18 cellular contexts compared by ENCODE assay signal in the genomic region with DNA sequence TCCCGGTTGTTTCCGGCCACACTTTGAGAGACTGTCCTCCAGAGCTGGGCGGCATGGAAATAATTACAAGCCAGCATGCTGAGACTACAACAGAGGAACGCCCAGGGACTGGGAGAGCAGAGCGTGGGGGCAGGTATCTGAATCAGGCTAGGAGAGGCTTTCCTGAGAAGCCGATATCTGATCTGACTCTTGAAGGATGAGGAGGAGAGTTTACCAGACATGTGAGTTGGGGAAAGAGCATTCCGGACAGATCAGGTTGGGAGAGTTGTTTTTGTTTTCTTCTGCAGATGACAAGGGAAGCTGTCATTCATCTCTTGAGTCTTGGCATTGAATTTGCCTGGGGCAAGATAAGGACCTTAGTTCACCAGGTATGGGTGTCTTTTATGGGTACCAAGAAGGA. TPM values are rescaled to one million over a fixed set of nuclear protein-coding genes. Genes with fewer than 3 reads are reported as not detected.
A peak's percentile ranks its signal among the peaks of the same experiment; 100 is the strongest.
DNase-seq lines count a peak whose midpoint lies in the region; ATAC-seq and TF ChIP-seq lines count a peak whose summit lies in the region.
"Had no signal": no experiment of that assay in that cellular context is flagged by ENCODE, and none has a peak within 500 bp of the region (broad histone marks: within the 10 kb centered on the region; RNA-seq: fewer than 3 reads in every experiment).

No MANE protein-coding gene starts in this region.

- peaks cover 4% of the 10 kb centered on the region for H3K36me3 Mint-ChIP-seq in activated naive CD8-positive, alpha-beta T cell
- peaks cover 9% of the 10 kb centered on the region for H3K36me3 Mint-ChIP-seq in activated naive CD8-positive, alpha-beta T cell treated with anti-CD3 and anti-CD28 coated beads for 36 hours
- peaks cover 42% of the 10 kb centered on the region for H3K36me3 Mint-ChIP-seq in dendritic cell treated with granulocyte-macrophage colony-stimulating factor and Interleukin-4, amounts not matched to agents 40 ng/mL and 50 ng/mL, for 4 days (ENCODE audit: low read depth)

- H3K4me1 ChIP-seq in muscle layer of colon (ENCODE audit: insufficient read depth, low read length) (peaks cover 88% of the 10 kb centered on the region), tibial artery (peaks cover 11 to 98% (median 91%) of the 10 kb centered on the region in 4 donors)

- no peaks in the 10 kb centered on the region for H3K36me3 ChIP-seq in muscle layer of colon (ENCODE audit: insufficient read depth, low read length)
- H3K36me3 ChIP-seq in tibial artery, result no peaks in the 10 kb centered on the region
- H3K36me3 ChIP-seq: cardiac muscle cell, SJSA1 had no signal

- no peak for ATAC-seq in GM18873 (IDR thresholded peaks at IDR 0.05; ENCODE audit: low FRiP score, unreplicated experiment)

- H3K4me1 Mint-ChIP-seq in activated naive CD8-positive, alpha-beta T cell (ENCODE audit: low read depth), result peaks cover 71% of the 10 kb centered on the region
- H3K4me1 Mint-ChIP-seq in activated naive CD8-positive, alpha-beta T cell treated with anti-CD3 and anti-CD28 coated beads for 36 hours, result peaks cover 63% of the 10 kb centered on the region
- H3K4me1 Mint-ChIP-seq in dendritic cell treated with granulocyte-macrophage colony-stimulating factor and Interleukin-4, amounts not matched to agents 40 ng/mL and 50 ng/mL, for 4 days (ENCODE audit: low read depth), result peaks cover 77% of the 10 kb centered on the region

- H3K9ac ChIP-seq in muscle layer of colon (ENCODE audit: low read length), result no peak overlapping the region

- no peaks in the 10 kb centered on the region for H3K9me3 Mint-ChIP-seq in activated naive CD8-positive, alpha-beta T cell (ENCODE audit: low read depth)
- H3K9me3 Mint-ChIP-seq in activated naive CD8-positive, alpha-beta T cell treated with anti-CD3 and anti-CD28 coated beads for 36 hours, result no peaks in the 10 kb centered on the region
- H3K9me3 Mint-ChIP-seq in dendritic cell treated with granulocyte-macrophage colony-stimulating factor and Interleukin-4, amounts not matched to agents 40 ng/mL and 50 ng/mL, for 4 days, result no peaks in the 10 kb centered on the region

- H3K9me3 ChIP-seq in muscle layer of colon (ENCODE audit: low read length), result no peaks in the 10 kb centered on the region
- no peaks in the 10 kb centered on the region for H3K9me3 ChIP-seq in tibial artery
- H3K9me3 ChIP-seq: SJSA1 had no signal

- H3K27me3 ChIP-seq in muscle layer of colon (ENCODE audit: control insufficient read depth in 1 of 2, insufficient read depth in 2 of 2, low read length in 2 of 2) (no peaks in the 10 kb centered on the region), tibial artery (no peaks in the 10 kb centered on the region)
- H3K27me3 ChIP-seq: cardiac muscle cell, SJSA1 had no signal

- intact Hi-C loops in dendritic cell treated with granulocyte-macrophage colony-stimulating factor and Interleukin-4, amounts not matched to agents 40 ng/mL and 50 ng/mL, for 4 days (cut with micrococcal nuclease), result no loop called here
- intact Hi-C loops in tibial artery (cut with DNase I; ENCODE audit: low total_unique reads), result loop anchor here (5.0 kb wide), 1 partner anchor 37 kb away; the partner anchor contains the start of gene WBP1L

- H3K27ac ChIP-seq in muscle layer of colon (ENCODE audit: low read depth, low read length) (peak overlapping the region; percentile 6), tibial artery (peak overlapping the region; percentile 83 to 86)
- H3K27ac ChIP-seq: cardiac muscle cell, SJSA1 had no signal

- DNase-seq in activated naive CD8-positive, alpha-beta T cell treated with anti-CD3 and anti-CD28 coated beads for 36 hours, result no peak
- no peak for DNase-seq in tibial artery
- DNase-seq in D341Med (ENCODE audit: low spot score), result no peak
- no peak for DNase-seq in cortex of kidney (lab: John Stamatoyannopoulos, UW)
- DNase-seq: activated T-cell treated with anti-CD3 and anti-CD28 coated beads for 4 hours, DMS 273 treated with DMSO at 0.1 percent for 48 hours, kidney glomerular epithelial cell, NCI-H1105 treated with DMSO at 0.1 percent for 48 hours, NCI-H748 treated with DMSO at 0.1 percent for 48 hours, posterior cingulate gyrus had no signal

- H3K4me3 ChIP-seq in muscle layer of colon (ENCODE audit: low read depth in 1 of 2, low read length in 2 of 2) (no peak overlapping the region), tibial artery (no peak overlapping the region)
- H3K4me3 ChIP-seq: cardiac muscle cell, SJSA1 had no signal

- no peak for TF ChIP-seq CTCF in tibial artery (IDR thresholded peaks at IDR 0.05)

- no peaks in the 10 kb centered on the region for H3K27me3 Mint-ChIP-seq in activated naive CD8-positive, alpha-beta T cell
- H3K27me3 Mint-ChIP-seq in activated naive CD8-positive, alpha-beta T cell treated with anti-CD3 and anti-CD28 coated beads for 36 hours, result no peaks in the 10 kb centered on the region
- H3K27me3 Mint-ChIP-seq in dendritic cell treated with granulocyte-macrophage colony-stimulating factor and Interleukin-4, amounts not matched to agents 40 ng/mL and 50 ng/mL, for 4 days, result no peaks in the 10 kb centered on the region

- H3K4me3 Mint-ChIP-seq in activated naive CD8-positive, alpha-beta T cell, result no peak overlapping the region
- no peak overlapping the region for H3K4me3 Mint-ChIP-seq in activated naive CD8-positive, alpha-beta T cell treated with anti-CD3 and anti-CD28 coated beads for 36 hours
- no peak overlapping the region for H3K4me3 Mint-ChIP-seq in dendritic cell treated with granulocyte-macrophage colony-stimulating factor and Interleukin-4, amounts not matched to agents 40 ng/mL and 50 ng/mL, for 4 days

- H3K27ac Mint-ChIP-seq in activated naive CD8-positive, alpha-beta T cell, result peak overlapping the region; percentile 24
- no peak overlapping the region for H3K27ac Mint-ChIP-seq in activated naive CD8-positive, alpha-beta T cell treated with anti-CD3 and anti-CD28 coated beads for 36 hours
- peak overlapping the region; percentile 29 for H3K27ac Mint-ChIP-seq in dendritic cell treated with granulocyte-macrophage colony-stimulating factor and Interleukin-4, amounts not matched to agents 40 ng/mL and 50 ng/mL, for 4 days

RNA-seq across cellular contexts. Expression of gene WBP1L, which starts 35.9 kb away (rescaled TPM):
- 10 to 100 TPM; 11.8 to 12.0 TPM for total RNA-seq in activated naive CD8-positive, alpha-beta T cell treated with anti-CD3 and anti-CD28 coated beads for 36 hours

RNA-seq across cellular contexts. Expression of gene CYP17A1, which starts 57.5 kb away (rescaled TPM):
- total RNA-seq in activated naive CD8-positive, alpha-beta T cell treated with anti-CD3 and anti-CD28 coated beads for 36 hours, result not detected
- total RNA-seq: cardiac muscle cell, fibroblast of lung, H4, SJSA1 had no signal
